28 cellular contexts compared by ENCODE assay signal in genomic region chr2:43408784-43409160, GRCh38.
DNase-seq lines count a peak whose midpoint lies in the region; ATAC-seq, FAIRE-seq and TF ChIP-seq lines count a peak whose summit lies in the region.
"Had no signal": no experiment of that assay in that cellular context is flagged by ENCODE, and none has a peak within 500 bp of the region (broad histone marks: within the 10 kb centered on the region; RNA-seq: fewer than 3 reads in every experiment).

No MANE protein-coding gene starts in this region.

- H3K4me1 Mint-ChIP-seq in stimulated activated memory B cell treated with anti-CD40 and anti-IgM and Interleukin-4, amounts not matched to agents 10 μg/mL and 1 μg/mL and 100 μg/mL, for 72 hours, result peaks cover 23% of the 10 kb centered on the region
- peaks cover 0 to 4% (median 0%) of the 10 kb centered on the region in 3 donors for H3K4me1 Mint-ChIP-seq in CD8-positive, alpha-beta memory T cell
- H3K4me1 Mint-ChIP-seq: activated CD4-positive, alpha-beta T cell treated with anti-CD3 and anti-CD28 coated beads for 36 hours; activated naive CD8-positive, alpha-beta T cell treated with anti-CD3 and anti-CD28 coated beads, Interleukin-2, amount 10 ng/mL, durations not matched to agents 7 days and 5 days had no signal

- TF ChIP-seq POLR2A in GM12878 (IDR thresholded peaks at IDR 0.05; ENCODE audit: low read depth, low read length), result no peak
- no peak for TF ChIP-seq POLR2A in breast epithelium (IDR thresholded peaks at IDR 0.05)

- RAD21 ChIA-PET in GM12878 (lab: Charles Lee; ENCODE audit: unreplicated experiment), result interaction anchor here (0.9 to 13.1 kb wide), 15 partner anchors 11 to 191 kb away, joined by 3 to 360 read pairs (median 6); partner anchors contain the start of gene ZFP36L2

- peak overlapping the region; percentile 66 for H3K4me2 ChIP-seq in MM.1S (ENCODE audit: low read depth, low read length)
- peak overlapping the region; percentile 84; the same call in 1 of the 2 replicates for H3K4me2 ChIP-seq in GM12878 (ENCODE audit: control insufficient read depth, insufficient read depth)

- no peaks in the 10 kb centered on the region for H3K9me3 Mint-ChIP-seq in stimulated activated memory B cell treated with anti-CD40 and anti-IgM and Interleukin-4, amounts not matched to agents 10 μg/mL and 1 μg/mL and 100 μg/mL, for 72 hours
- H3K9me3 Mint-ChIP-seq in CD8-positive, alpha-beta memory T cell, result no peaks in the 10 kb centered on the region
- H3K9me3 Mint-ChIP-seq: activated naive CD8-positive, alpha-beta T cell treated with anti-CD3 and anti-CD28 coated beads, Interleukin-2, amount 10 ng/mL, durations not matched to agents 7 days and 5 days; CD4-positive, alpha-beta T cell; H9 had no signal

- TF ChIP-seq CTCF in MM.1S (IDR thresholded peaks at IDR 0.05; ENCODE audit: low read length), result no peak
- no peak for TF ChIP-seq CTCF in GM12878 (IDR thresholded peaks at IDR 0.05 in 2 of 3, conservative IDR thresholded peaks at IDR 0.05 in 1 of 3; ENCODE audit: control insufficient read depth in 2 of 3, extremely low read depth in 1 of 3, insufficient read depth in 1 of 3, low read depth in 3 of 3, low read length in 3 of 3)
- no peak for TF ChIP-seq CTCF in breast epithelium (IDR thresholded peaks at IDR 0.05)

- CTCF ChIA-PET in GM12878 (lab: Yijun Ruan, JAX), result interaction anchor here (0.8 to 9.1 kb wide), 8 partner anchors 9 to 180 kb away, joined by 3 to 112 read pairs (median 5); no protein-coding TSS in a partner anchor
- CTCF ChIA-PET in CD8-positive, alpha-beta memory T cell (lab: Charles Lee), result interaction anchor here (1.5 kb wide), 1 partner anchor 10 kb away, joined by 3 read pairs; no protein-coding TSS in a partner anchor

- H3K9ac ChIP-seq in MM.1S (ENCODE audit: low read length), result no peak overlapping the region
- no peak overlapping the region for H3K9ac ChIP-seq in GM12878 (ENCODE audit: control insufficient read depth, insufficient read depth, low read length)

- H2AFZ ChIP-seq in MM.1S (ENCODE audit: low read length) (no peak overlapping the region), GM12878 (ENCODE audit: control insufficient read depth, low read depth, low read length) (no peak overlapping the region; the same call in 1 of the 2 replicates)

- H3K27me3 Mint-ChIP-seq in stimulated activated memory B cell treated with anti-CD40 and anti-IgM and Interleukin-4, amounts not matched to agents 10 μg/mL and 1 μg/mL and 100 μg/mL, for 72 hours, result no peaks in the 10 kb centered on the region
- H3K27me3 Mint-ChIP-seq in CD8-positive, alpha-beta memory T cell, result no peaks in the 10 kb centered on the region
- H3K27me3 Mint-ChIP-seq: activated CD4-positive, alpha-beta T cell treated with anti-CD3 and anti-CD28 coated beads for 36 hours; activated naive CD8-positive, alpha-beta T cell treated with anti-CD3 and anti-CD28 coated beads, Interleukin-2, amount 10 ng/mL, durations not matched to agents 7 days and 5 days; CD4-positive, alpha-beta T cell; T-helper 17 cell had no signal

- H3K4me1 ChIP-seq in MM.1S (ENCODE audit: low read length) (peaks cover 44% of the 10 kb centered on the region), GM12878 (ENCODE audit: control insufficient read depth, insufficient read depth, low read length) (peaks cover 48% of the 10 kb centered on the region), breast epithelium (no peaks in the 10 kb centered on the region)
- no peaks in the 10 kb centered on the region for H3K4me1 ChIP-seq in CD8-positive, alpha-beta memory T cell (ENCODE audit: insufficient read depth, low read length)

- no peaks in the 10 kb centered on the region for H3K36me3 Mint-ChIP-seq in stimulated activated memory B cell treated with anti-CD40 and anti-IgM and Interleukin-4, amounts not matched to agents 10 μg/mL and 1 μg/mL and 100 μg/mL, for 72 hours
- H3K36me3 Mint-ChIP-seq in CD8-positive, alpha-beta memory T cell, result peaks cover 0 to 22% (median 13%) of the 10 kb centered on the region in 3 donors

- DNase-seq in MM.1S (no peak), GM12878 (ENCODE audit: low read depth, low spot score) (no peak), breast epithelium (ENCODE audit: low spot score in 2 of 2) (no peak)
- DNase-seq in CD8-positive, alpha-beta memory T cell, result no peak
- DNase-seq: activated CD4-positive, alpha-beta T cell treated with anti-CD3 and anti-CD28 coated beads for 36 hours; activated effector memory CD4-positive, alpha-beta T cell treated with Interleukin-2 at 50 U/mL for 16 hours; activated naive CD8-positive, alpha-beta T cell treated with anti-CD3 and anti-CD28 coated beads, Interleukin-2, amount 10 ng/mL, durations not matched to agents 7 days and 5 days; activated T-cell treated with anti-CD3 and anti-CD28 coated beads for 4 hours; caudate nucleus; CD4-positive, alpha-beta T cell; dermis blood vessel endothelial cell; foreskin melanocyte; H9; Kasumi-1; NCI-H1092 treated with DMSO at 0.1 percent for 48 hours; NCI-H1930; NCI-H226; NCI-H748 treated with DMSO at 0.1 percent for 48 hours; stimulated activated naive CD4-positive, alpha-beta T cell; T-helper 17 cell had no signal

- POLR2A ChIA-PET in GM12878 (lab: Charles Lee), result interaction anchor here (0.7 to 11.4 kb wide), 6 partner anchors 9 to 52 kb away, joined by 3 to 185 read pairs (median 5); no protein-coding TSS in a partner anchor
- POLR2A ChIA-PET in CD8-positive, alpha-beta memory T cell (lab: Charles Lee), result no interaction called here

- H3F3A ChIP-seq in MM.1S (ENCODE audit: insufficient read depth, low read length), result peaks cover 11% of the 10 kb centered on the region

- H3K9me3 ChIP-seq in MM.1S (replicated peaks; ENCODE audit: insufficient read depth, low read length) (no peaks in the 10 kb centered on the region), GM12878 (replicated peaks; ENCODE audit: control insufficient read depth, insufficient read depth, low read length) (no peaks in the 10 kb centered on the region), breast epithelium (no peaks in the 10 kb centered on the region)
- H3K9me3 ChIP-seq in CD8-positive, alpha-beta memory T cell (ENCODE audit: low read length), result no peaks in the 10 kb centered on the region
- H3K9me3 ChIP-seq: ascending aorta, esophagus muscularis mucosa, neutrophil had no signal

- no peaks in the 10 kb centered on the region for H3K79me2 ChIP-seq in MM.1S (ENCODE audit: low read length)
- no peaks in the 10 kb centered on the region for H3K79me2 ChIP-seq in GM12878 (ENCODE audit: control insufficient read depth, insufficient read depth, low read length)

- H3K27ac ChIP-seq in MM.1S (ENCODE audit: low read length), result peak overlapping the region; percentile 71; the same call in 1 of the 2 replicates
- H3K27ac ChIP-seq in GM12878 (ENCODE audit: control insufficient read depth, insufficient read depth), result peak overlapping the region; percentile 94
- H3K27ac ChIP-seq in breast epithelium, result no peak overlapping the region
- H3K27ac ChIP-seq in CD8-positive, alpha-beta memory T cell (ENCODE audit: low read depth, low read length), result no peak overlapping the region
- H3K27ac ChIP-seq: ascending aorta, esophagus muscularis mucosa had no signal

- H3K36me3 ChIP-seq in MM.1S (replicated peaks; ENCODE audit: insufficient read depth, low read length), result no peaks in the 10 kb centered on the region
- H3K36me3 ChIP-seq in GM12878 (ENCODE audit: control insufficient read depth in 2 of 2, insufficient read depth in 2 of 2, low read length in 1 of 2), result no peaks in the 10 kb centered on the region
- no peaks in the 10 kb centered on the region for H3K36me3 ChIP-seq in breast epithelium
- H3K36me3 ChIP-seq in CD8-positive, alpha-beta memory T cell (ENCODE audit: insufficient read depth, low read length), result no peaks in the 10 kb centered on the region
- H3K36me3 ChIP-seq: ascending aorta, esophagus muscularis mucosa, neutrophil had no signal

- intact Hi-C loops in GM12878 (cut with micrococcal nuclease; ENCODE audit: unreplicated experiment) (loop anchor here (1.0 to 10.0 kb wide), 2 partner anchors 18 to 434 kb away; no protein-coding TSS in a partner anchor), breast epithelium (cut with DNase I; ENCODE audit: low total_unique reads) (no loop called here)

- H3K4me3 Mint-ChIP-seq in stimulated activated memory B cell treated with anti-CD40 and anti-IgM and Interleukin-4, amounts not matched to agents 10 μg/mL and 1 μg/mL and 100 μg/mL, for 72 hours, result no peak overlapping the region
- no peak overlapping the region for H3K4me3 Mint-ChIP-seq in CD8-positive, alpha-beta memory T cell
- H3K4me3 Mint-ChIP-seq: activated CD4-positive, alpha-beta T cell treated with anti-CD3 and anti-CD28 coated beads for 36 hours; activated naive CD8-positive, alpha-beta T cell treated with anti-CD3 and anti-CD28 coated beads, Interleukin-2, amount 10 ng/mL, durations not matched to agents 7 days and 5 days; CD4-positive, alpha-beta T cell; H9; T-helper 17 cell had no signal

- ATAC-seq in GM19324 (IDR thresholded peaks at IDR 0.05; ENCODE audit: low FRiP score, unreplicated experiment), result peak; percentile 15
- peak; percentile 37 for ATAC-seq in GM12878
- ATAC-seq in stimulated activated memory B cell treated with anti-CD40 and anti-IgM and Interleukin-4, amounts not matched to agents 10 μg/mL and 1 μg/mL and 100 μg/mL, for 72 hours, result no peak
- ATAC-seq in HG02759 (IDR thresholded peaks at IDR 0.05; ENCODE audit: unreplicated experiment), result no peak
- ATAC-seq: activated CD4-positive, alpha-beta T cell treated with anti-CD3 and anti-CD28 coated beads for 36 hours; SK-N-SH treated with all-trans-retinoic acid at 6 μM for 48 hours had no signal

- no peak overlapping the region for H3K4me3 ChIP-seq in MM.1S (ENCODE audit: low read length)
- H3K4me3 ChIP-seq in GM12878, result no peak overlapping the region
- no peak overlapping the region for H3K4me3 ChIP-seq in breast epithelium
- H3K4me3 ChIP-seq in CD8-positive, alpha-beta memory T cell (ENCODE audit: low read length), result no peak overlapping the region
- H3K4me3 ChIP-seq: ascending aorta, esophagus muscularis mucosa had no signal

- FAIRE-seq in GM12878 (lab: Jason Lieb, UNC), result no peak

- SMC1A ChIA-PET in GM12878 (lab: Charles Lee; ENCODE audit: uncharacterized antibody, unreplicated experiment), result interaction anchor here (0.7 to 15.0 kb wide), 17 partner anchors 9 to 830 kb away, joined by 3 to 378 read pairs (median 6); no protein-coding TSS in a partner anchor

- TF ChIP-seq EP300 in GM12878 (IDR thresholded peaks at IDR 0.05; ENCODE audit: borderline replicate concordance in 1 of 2, control insufficient read depth in 1 of 2, low read depth in 2 of 2, low read length in 2 of 2), result no peak

- BruUV-seq in GM12878 (replicated peaks; lab: Mats Ljungman, UMichigan), result no TSS peak

- peak overlapping the region; percentile 46 for H3K27ac Mint-ChIP-seq in stimulated activated memory B cell treated with anti-CD40 and anti-IgM and Interleukin-4, amounts not matched to agents 10 μg/mL and 1 μg/mL and 100 μg/mL, for 72 hours
- H3K27ac Mint-ChIP-seq in CD8-positive, alpha-beta memory T cell, result no peak overlapping the region
- H3K27ac Mint-ChIP-seq: activated CD4-positive, alpha-beta T cell treated with anti-CD3 and anti-CD28 coated beads for 36 hours; activated naive CD8-positive, alpha-beta T cell treated with anti-CD3 and anti-CD28 coated beads, Interleukin-2, amount 10 ng/mL, durations not matched to agents 7 days and 5 days; CD4-positive, alpha-beta T cell; H9; progenitor cell of endocrine pancreas; T-helper 17 cell had no signal

- in situ Hi-C loops in GM12878 (cut with MboI), result no loop called here

- H4K20me1 ChIP-seq in MM.1S (ENCODE audit: insufficient read depth, low read length), result no peaks in the 10 kb centered on the region
- H4K20me1 ChIP-seq in GM12878 (ENCODE audit: control insufficient read depth, insufficient read depth), result no peaks in the 10 kb centered on the region

- no peaks in the 10 kb centered on the region for H3K9me2 ChIP-seq in MM.1S (replicated peaks; ENCODE audit: insufficient read depth, low read length)

- TF ChIP-seq RAD21 in GM12878 (IDR thresholded peaks at IDR 0.05; ENCODE audit: insufficient read depth, low read depth, low read length), result no peak

- H3K27me3 ChIP-seq in MM.1S (replicated peaks; ENCODE audit: insufficient read depth, low read length) (no peaks in the 10 kb centered on the region), GM12878 (replicated peaks in 1 of 2; ENCODE audit: control insufficient read depth in 2 of 2, insufficient read depth in 2 of 2, low read length in 1 of 2) (no peaks in the 10 kb centered on the region), breast epithelium (no peaks in the 10 kb centered on the region)
- no peaks in the 10 kb centered on the region for H3K27me3 ChIP-seq in CD8-positive, alpha-beta memory T cell (ENCODE audit: insufficient read depth, low read length, poor library complexity, severe bottlenecking)
- H3K27me3 ChIP-seq: ascending aorta, esophagus muscularis mucosa, neutrophil had no signal

Comparison
In these comparisons a context has a peak if more than half of its experiments do, and no peak if none do; other contexts are left out.
1. ATAC-seq: peak in GM19324 (single experiment) and GM12878 (single experiment); none in stimulated activated memory B cell treated with anti-CD40 and anti-IgM and Interleukin-4, amounts not matched to agents 10 μg/mL and 1 μg/mL and 100 μg/mL, for 72 hours (single experiment) and HG02759 (single experiment).
2. H3K27ac ChIP-seq: peak in MM.1S (single experiment) and GM12878 (single experiment); none in breast epithelium (0 of 2) and CD8-positive, alpha-beta memory T cell (single experiment).